ENCODE assay signal across 25 cellular contexts in genomic region chr15:36575266-36575665, GRCh38. TPM values are rescaled to one million over a fixed set of nuclear protein-coding genes. Genes with fewer than 3 reads are reported as not detected.
DNase-seq lines count a peak whose midpoint lies in the region; ATAC-seq and TF ChIP-seq lines count a peak whose summit lies in the region.
"Had no signal": no experiment of that assay in that cellular context is flagged by ENCODE, and none has a peak within 500 bp of the region (broad histone marks: within the 10 kb centered on the region; RNA-seq: fewer than 3 reads in every experiment).

No MANE protein-coding gene starts in this region.

- H3K9ac ChIP-seq in skeletal muscle tissue (ENCODE audit: low read depth in 1 of 3, low read length in 3 of 3) = no peak overlapping the region
- H3K9ac ChIP-seq: BLaER1 had no signal

- no peak for DNase-seq in heart left ventricle
- DNase-seq in left ventricle myocardium superior = no peak
- DNase-seq in left ventricle myocardium inferior = no peak
- DNase-seq in left cardiac atrium = no peak
- DNase-seq in adrenal gland = peak in 4 of 7 donors; percentile 22 to 48 (median 30)
- no peak for DNase-seq in mucosa of gallbladder (ENCODE audit: low spot score)
- DNase-seq in NCI-H1092 (lab: John Stamatoyannopoulos, UW) = no peak
- DNase-seq: 8988T; ACHN; BE2C; C1 segment of cervical spinal cord; CD4-positive, alpha-beta memory T cell; CD4-positive, CD25-positive, alpha-beta regulatory T cell; CD8-positive, alpha-beta memory T cell; COR-L47; DMS 273 treated with DMSO at 0.1 percent for 48 hours; DMS153; DMS53; DMS79; DND-41; EL; GDM1 had no signal

- H3K9me3 ChIP-seq in heart left ventricle (no peaks in the 10 kb centered on the region), left ventricle myocardium inferior (replicated peaks) (no peaks in the 10 kb centered on the region), adrenal gland (replicated peaks in 1 of 3) (no peaks in the 10 kb centered on the region), skeletal muscle tissue (ENCODE audit: control insufficient read depth in 3 of 3, low read length in 3 of 3) (no peaks in the 10 kb centered on the region)
- H3K9me3 ChIP-seq: BE2C, BLaER1 had no signal

- intact Hi-C loops in heart left ventricle (cut with DNase I) = loop anchor here in 1 of 10 donors (5.0 kb wide), 1 partner anchor 73 kb away; no protein-coding TSS in a partner anchor
- intact Hi-C loops in left ventricle myocardium superior (cut with micrococcal nuclease) = no loop called here
- intact Hi-C loops in left ventricle myocardium inferior (cut with micrococcal nuclease) = no loop called here
- intact Hi-C loops in left cardiac atrium (cut with DNase I) = no loop called here
- intact Hi-C loops in adrenal gland (cut with DNase I) = no loop called here

- no peak for TF ChIP-seq POLR2A in heart left ventricle (IDR thresholded peaks at IDR 0.05)
- no peak for TF ChIP-seq POLR2A in adrenal gland (IDR thresholded peaks at IDR 0.05)

- no peak for ATAC-seq in heart left ventricle
- ATAC-seq in left ventricle myocardium superior = no peak
- no peak for ATAC-seq in left cardiac atrium
- ATAC-seq: GM12878 had no signal

- H3K27me3 ChIP-seq in heart left ventricle = no peaks in the 10 kb centered on the region
- no peaks in the 10 kb centered on the region for H3K27me3 ChIP-seq in left ventricle myocardium inferior (ENCODE audit: low read depth)
- H3K27me3 ChIP-seq in adrenal gland = no peaks in the 10 kb centered on the region
- no peaks in the 10 kb centered on the region for H3K27me3 ChIP-seq in skeletal muscle tissue (ENCODE audit: control insufficient read depth in 3 of 3, insufficient read depth in 3 of 3, low read length in 3 of 3)
- H3K27me3 ChIP-seq: BE2C, BLaER1 had no signal

- H3K4me3 ChIP-seq in heart left ventricle (no peak overlapping the region), left ventricle myocardium inferior (no peak overlapping the region), adrenal gland (no peak overlapping the region), skeletal muscle tissue (ENCODE audit: low read length in 3 of 3) (no peak overlapping the region)
- H3K4me3 ChIP-seq: BLaER1, GM12878 had no signal

- H3K4me1 ChIP-seq in heart left ventricle = peaks cover 0 to 29% (median 6%) of the 10 kb centered on the region in 12 donors
- H3K4me1 ChIP-seq in left ventricle myocardium inferior = peaks cover 23% of the 10 kb centered on the region
- H3K4me1 ChIP-seq in adrenal gland (replicated peaks in 1 of 2) = peaks cover 13 to 20% of the 10 kb centered on the region in 2 donors
- H3K4me1 ChIP-seq in skeletal muscle tissue (ENCODE audit: control insufficient read depth in 3 of 3, insufficient read depth in 3 of 3, low read length in 3 of 3) = peaks cover 7 to 28% (median 26%) of the 10 kb centered on the region in 3 donors

- TF ChIP-seq CTCF in heart left ventricle (IDR thresholded peaks at IDR 0.05) (no peak), left ventricle myocardium inferior (IDR thresholded peaks at IDR 0.05; ENCODE audit: borderline replicate concordance) (no peak), adrenal gland (IDR thresholded peaks at IDR 0.05) (no peak)

- H3K27ac ChIP-seq in heart left ventricle = peak overlapping the region in 9 of 12 donors; percentile 55 to 89 (median 72)
- H3K27ac ChIP-seq in left ventricle myocardium inferior (replicated peaks) = peak overlapping the region; percentile 68
- peak overlapping the region; percentile 16 to 72 (median 55) for H3K27ac ChIP-seq in adrenal gland
- H3K27ac ChIP-seq in skeletal muscle tissue (ENCODE audit: low read depth, low read length) = peak overlapping the region; percentile 67
- H3K27ac ChIP-seq: BLaER1 had no signal

- H3K36me3 ChIP-seq in heart left ventricle (no peaks in the 10 kb centered on the region), left ventricle myocardium inferior (no peaks in the 10 kb centered on the region), adrenal gland (replicated peaks in 1 of 2) (no peaks in the 10 kb centered on the region), skeletal muscle tissue (ENCODE audit: control insufficient read depth in 3 of 3, insufficient read depth in 3 of 3, low read length in 3 of 3) (no peaks in the 10 kb centered on the region)
- H3K36me3 ChIP-seq: BE2C, BLaER1 had no signal

- WGBS in heart left ventricle, 4 donors = 31 to 51% (median 40%) methylated on average over 2 of the region's 2 CpGs
- 29 to 42% (median 36%) methylated on average over 2 of the region's 2 CpGs for WGBS in adrenal gland, 4 donors

RNA-seq across cellular contexts. Expression of gene CDIN1, which starts 4.2 kb away (rescaled TPM):
- total RNA-seq in heart left ventricle (100 to 1,000 TPM in 8 of 9 donors, 10 to 100 TPM in 1; 67.4 to 267 (median 160) TPM), left ventricle myocardium superior (113 TPM), left ventricle myocardium inferior (179 TPM), left cardiac atrium (10 to 100 TPM; 14.3 to 19.6 TPM), adrenal gland (10 to 100 TPM; 13.6 to 38.7 (median 14.5) TPM), skeletal muscle tissue (7.8 TPM), mucosa of gallbladder (17.4 TPM)
- polyA plus RNA-seq in heart left ventricle (100 to 1,000 TPM in 1 of 2 donors, 10 to 100 TPM in 1; 90.1 to 146 TPM), adrenal gland (1 to 10 TPM; 6.8 to 8.4 (median 8.1) TPM)

Comparison
In these comparisons a context has a peak if more than half of its experiments do, and no peak if none do; other contexts are left out.
1. DNase-seq: peak in adrenal gland (4 of 7); none in heart left ventricle (0 of 5), left ventricle myocardium superior (single experiment), left ventricle myocardium inferior (single experiment), left cardiac atrium (single experiment), mucosa of gallbladder (single experiment) and NCI-H1092 (single experiment).
2. Peak in every context shown above with its lines, with median percentiles within 50 percentile points of each other: H3K27ac ChIP-seq.